Comparison of ENCODE assay signal across 1 cellular context in genomic region chr16:21233521-21234150, GRCh38.
TF ChIP-seq lines count a peak whose summit lies in the region.

Gene ANKS4B, plus strand, starts transcription at chr16:21233699. Its CDS starts 39 bp downstream, at chr16:21233738.

TF ChIP-seq in HepG2, 621 proteins besides CTCF, POLR2A, EP300 and RAD21 (continued from another document and continues in another):
- TF ChIP-seq RERE (CRISPR knock-in tag; IDR thresholded peaks at IDR 0.05; ENCODE audit: low read depth) (peak; percentile 82; the same call in 1 of the 2 replicates), ZNF816 (CRISPR knock-in tag; IDR thresholded peaks at IDR 0.05; ENCODE audit: borderline replicate concordance) (0 out of 2 replicates have a peak, but pooled peaks have one; percentile 70), ZNF432 (CRISPR knock-in tag; IDR thresholded peaks at IDR 0.05; ENCODE audit: borderline replicate concordance) (no peak), ZNF17 (CRISPR knock-in tag; IDR thresholded peaks at IDR 0.05) (no peak), ZFP62 (CRISPR knock-in tag; IDR thresholded peaks at IDR 0.05) (no peak), ZNF782 (CRISPR knock-in tag; IDR thresholded peaks at IDR 0.05; ENCODE audit: borderline replicate concordance) (peak; percentile 42; the same call in 1 of the 2 replicates), E2F1 (CRISPR knock-in tag; IDR thresholded peaks at IDR 0.05) (no peak), PHF21A (CRISPR knock-in tag; IDR thresholded peaks at IDR 0.05) (peak; percentile 90), ZBTB49 (CRISPR knock-in tag; IDR thresholded peaks at IDR 0.05; ENCODE audit: borderline replicate concordance) (no peak), FOXK2 (IDR thresholded peaks at IDR 0.05) (peak; percentile 93), SNRNP70 (IDR thresholded peaks at IDR 0.05; ENCODE audit: low read depth, low read length) (no peak), ZNF563 (CRISPR knock-in tag; IDR thresholded peaks at IDR 0.05) (no peak), PHF8 (CRISPR knock-in tag; IDR thresholded peaks at IDR 0.05) (peak; percentile 73), ZNF619 (CRISPR knock-in tag; IDR thresholded peaks at IDR 0.05) (0 out of 2 replicates have a peak, but pooled peaks have one; percentile 80), ZMYM3 (CRISPR knock-in tag; IDR thresholded peaks at IDR 0.05) (peak; percentile 79; the same call in 1 of the 2 replicates), SRSF1 (optimal IDR thresholded peaks at IDR 0.05; ENCODE audit: low read depth, low read length) (no peak), CBX5 (CRISPR knock-in tag; IDR thresholded peaks at IDR 0.05; ENCODE audit: borderline replicate concordance) (peak; percentile 90; the same call in 1 of the 2 replicates), ZFP41 (CRISPR knock-in tag; IDR thresholded peaks at IDR 0.05; ENCODE audit: borderline replicate concordance) (no peak), PHB2 (IDR thresholded peaks at IDR 0.05; ENCODE audit: partially characterized antibody) (no peak), FOXA1 (IDR thresholded peaks at IDR 0.05) (no peak), FOXA1 (CRISPR knock-in tag; IDR thresholded peaks at IDR 0.05) (peak; percentile 73), ARID5B (CRISPR knock-in tag; IDR thresholded peaks at IDR 0.05) (peak; percentile 99), THAP11 (CRISPR knock-in tag; IDR thresholded peaks at IDR 0.05) (peak; percentile 79), ZNF598 (CRISPR knock-in tag; IDR thresholded peaks at IDR 0.05; ENCODE audit: borderline replicate concordance) (no peak), BATF2 (CRISPR knock-in tag; IDR thresholded peaks at IDR 0.05) (no peak), JARID2 (CRISPR knock-in tag; IDR thresholded peaks at IDR 0.05; ENCODE audit: insufficient replicate concordance) (peak; percentile 87), NCOA5 (CRISPR knock-in tag; IDR thresholded peaks at IDR 0.05) (no peak), ATF7-NPFF (CRISPR knock-in tag; IDR thresholded peaks at IDR 0.05; ENCODE audit: low read depth) (peak; percentile 33; the same call in 1 of the 2 replicates), ZNF737 (CRISPR knock-in tag; IDR thresholded peaks at IDR 0.05; ENCODE audit: borderline replicate concordance) (no peak), KDM2A (CRISPR knock-in tag; IDR thresholded peaks at IDR 0.05; ENCODE audit: borderline replicate concordance, low read depth) (peak; percentile 75; the same call in 1 of the 2 replicates), PITX1 (CRISPR knock-in tag; IDR thresholded peaks at IDR 0.05) (peak; percentile 83), ZNF576 (CRISPR knock-in tag; IDR thresholded peaks at IDR 0.05) (no peak), ZFP37 (CRISPR knock-in tag; IDR thresholded peaks at IDR 0.05; ENCODE audit: borderline replicate concordance) (peak; percentile 52), MXD4 (CRISPR knock-in tag; IDR thresholded peaks at IDR 0.05) (peak; percentile 77), ZNF292 (CRISPR knock-in tag; IDR thresholded peaks at IDR 0.05; ENCODE audit: borderline replicate concordance, low read depth) (peak; percentile 67; the same call in 1 of the 2 replicates), ZNF33B (CRISPR knock-in tag; IDR thresholded peaks at IDR 0.05) (no peak), ZNF160 (CRISPR knock-in tag; IDR thresholded peaks at IDR 0.05) (peak; percentile 80; the same call in 1 of the 2 replicates), ZSCAN5A (CRISPR knock-in tag; IDR thresholded peaks at IDR 0.05; ENCODE audit: borderline replicate concordance) (peak; percentile 75; the same call in 1 of the 2 replicates), ATF4 (CRISPR knock-in tag; IDR thresholded peaks at IDR 0.05) (no peak), NR2F6 (IDR thresholded peaks at IDR 0.05) (peak; percentile 67), NR2F6 (CRISPR knock-in tag; IDR thresholded peaks at IDR 0.05) (peak; percentile 91), HBP1 (CRISPR knock-in tag; IDR thresholded peaks at IDR 0.05; ENCODE audit: low read depth) (0 out of 2 replicates have a peak, but pooled peaks have one; percentile 23), TAF15 (IDR thresholded peaks at IDR 0.05; ENCODE audit: low read depth, low read length, poor library complexity, severe bottlenecking) (no peak), ZFAT (CRISPR knock-in tag; conservative IDR thresholded peaks at IDR 0.05) (no peak), ZEB1 (IDR thresholded peaks at IDR 0.05; ENCODE audit: insufficient replicate concordance, low read depth) (no peak), ZNF572 (CRISPR knock-in tag; IDR thresholded peaks at IDR 0.05) (no peak), PLRG1 (conservative IDR thresholded peaks at IDR 0.05) (no peak), CEBPG (CRISPR knock-in tag; IDR thresholded peaks at IDR 0.05) (peak; percentile 73), GABPA (IDR thresholded peaks at IDR 0.05; ENCODE audit: low read depth, low read length) (no peak), GABPA (CRISPR knock-in tag; IDR thresholded peaks at IDR 0.05; ENCODE audit: low read depth) (peak; percentile 72), MTA3 (CRISPR knock-in tag; IDR thresholded peaks at IDR 0.05) (no peak), ZBTB20 (CRISPR knock-in tag; IDR thresholded peaks at IDR 0.05; ENCODE audit: borderline replicate concordance, low read depth) (peak; percentile 98), ZNF761 (CRISPR knock-in tag; conservative IDR thresholded peaks at IDR 0.05) (peak; percentile 88; the same call in 1 of the 2 replicates)
